ENCODE assay signal across 14 cellular contexts in the genomic region with DNA sequence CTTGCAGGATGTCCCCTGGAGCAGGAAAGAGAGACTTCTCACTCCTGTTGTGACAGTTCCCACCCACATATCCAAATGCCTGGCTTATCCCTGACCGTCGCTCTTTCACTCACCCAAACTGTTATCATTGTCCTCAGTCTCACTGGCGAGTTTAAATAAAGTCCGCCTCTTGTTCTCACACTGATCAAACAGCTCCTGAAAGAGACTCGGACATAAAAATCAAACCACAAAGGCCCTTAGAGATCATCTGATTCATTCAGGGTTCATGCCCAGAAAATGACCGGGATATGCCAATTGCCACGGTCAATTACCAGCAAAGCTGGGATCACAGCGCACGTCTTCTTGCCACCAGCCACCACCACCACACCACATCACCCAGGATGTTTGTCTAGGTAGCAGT. TPM values are rescaled to one million over a fixed set of nuclear protein-coding genes. Genes with fewer than 3 reads are reported as not detected.
DNase-seq lines count a peak whose midpoint lies in the region; ATAC-seq and TF ChIP-seq lines count a peak whose summit lies in the region.
"Had no signal": no experiment of that assay in that cellular context is flagged by ENCODE, and none has a peak within 500 bp of the region (broad histone marks: within the 10 kb centered on the region; RNA-seq: fewer than 3 reads in every experiment).

No MANE protein-coding gene starts in this region.

- no peak for ATAC-seq in activated CD4-positive, alpha-beta T cell treated with anti-CD3 and anti-CD28 coated beads for 36 hours
- no peak for ATAC-seq in stimulated activated effector memory CD8-positive, alpha-beta T cell treated with anti-CD3 and anti-CD28 coated beads, Interleukin-12 subunit alpha, Interleukin-12 subunit beta, amount 100 ng/mL, for 72 hours

- H3K4me1 Mint-ChIP-seq in activated CD4-positive, alpha-beta T cell treated with anti-CD3 and anti-CD28 coated beads for 36 hours, result peaks cover 58% of the 10 kb centered on the region
- peaks cover 45% of the 10 kb centered on the region for H3K4me1 Mint-ChIP-seq in stimulated activated effector memory CD8-positive, alpha-beta T cell treated with anti-CD3 and anti-CD28 coated beads, Interleukin-12 subunit alpha, Interleukin-12 subunit beta, amount 100 ng/mL, for 72 hours
- no peaks in the 10 kb centered on the region for H3K4me1 Mint-ChIP-seq in progenitor cell of endocrine pancreas (ENCODE audit: low read depth)

- H3K9me3 Mint-ChIP-seq in activated CD4-positive, alpha-beta T cell treated with anti-CD3 and anti-CD28 coated beads for 36 hours (ENCODE audit: low read depth), result no peaks in the 10 kb centered on the region
- H3K9me3 Mint-ChIP-seq in stimulated activated effector memory CD8-positive, alpha-beta T cell treated with anti-CD3 and anti-CD28 coated beads, Interleukin-12 subunit alpha, Interleukin-12 subunit beta, amount 100 ng/mL, for 72 hours, result no peaks in the 10 kb centered on the region
- no peaks in the 10 kb centered on the region for H3K9me3 Mint-ChIP-seq in progenitor cell of endocrine pancreas (ENCODE audit: low read depth)

- H3K27me3 Mint-ChIP-seq in activated CD4-positive, alpha-beta T cell treated with anti-CD3 and anti-CD28 coated beads for 36 hours, result no peaks in the 10 kb centered on the region
- H3K27me3 Mint-ChIP-seq in progenitor cell of endocrine pancreas, result no peaks in the 10 kb centered on the region

- intact Hi-C loops in activated CD4-positive, alpha-beta T cell treated with anti-CD3 and anti-CD28 coated beads for 36 hours (cut with DNase I, micrococcal nuclease), result loop anchor here in 1 of 2 experiments (2.0 kb wide), 1 partner anchor 171 kb away; no protein-coding TSS in a partner anchor

- H3K36me3 Mint-ChIP-seq in activated CD4-positive, alpha-beta T cell treated with anti-CD3 and anti-CD28 coated beads for 36 hours (ENCODE audit: low read depth), result peaks cover 62% of the 10 kb centered on the region
- peaks cover 100% of the 10 kb centered on the region for H3K36me3 Mint-ChIP-seq in stimulated activated effector memory CD8-positive, alpha-beta T cell treated with anti-CD3 and anti-CD28 coated beads, Interleukin-12 subunit alpha, Interleukin-12 subunit beta, amount 100 ng/mL, for 72 hours
- peaks cover 15% of the 10 kb centered on the region for H3K36me3 Mint-ChIP-seq in progenitor cell of endocrine pancreas (ENCODE audit: insufficient read depth)

- DNase-seq in activated CD4-positive, alpha-beta T cell treated with anti-CD3 and anti-CD28 coated beads for 36 hours, result no peak
- no peak for DNase-seq in activated CD4-positive, alpha-beta T cell treated with anti-CD3 and anti-CD28 coated beads for 48 hours
- DNase-seq in RWPE1 (ENCODE audit: low spot score) (no peak), epidermal melanocyte (ENCODE audit: insufficient read length, low spot score) (peak; percentile 56), NCI-H446 (lab: John Stamatoyannopoulos, UW) (no peak), progenitor cell of endocrine pancreas (ENCODE audit: low spot score, unreplicated experiment) (no peak), NCI-H345 treated with DMSO at 0.1 percent for 48 hours (lab: John Stamatoyannopoulos, UW; ENCODE audit: unreplicated experiment) (no peak)
- no peak for DNase-seq in stimulated activated effector memory CD8-positive, alpha-beta T cell treated with anti-CD3 and anti-CD28 coated beads, Interleukin-12 subunit alpha, Interleukin-12 subunit beta, amount 100 ng/mL, for 72 hours (ENCODE audit: low spot score in 2 of 2)
- DNase-seq: 8988T; brain microvascular endothelial cell; mammary epithelial cell; NCI-H774; stimulated activated CD4-positive, alpha-beta T cell treated with anti-CD3 and anti-CD28 coated beads, Interleukin-12 subunit alpha, Interleukin-12 subunit beta, amount 100 ng/mL, for 4 hours; tibial artery had no signal

- TF ChIP-seq CTCF in RWPE1 (conservative IDR thresholded peaks at IDR 0.05; ENCODE audit: low read depth) (no peak), progenitor cell of endocrine pancreas (IDR thresholded peaks at IDR 0.05; ENCODE audit: unreplicated experiment) (no peak)

- peak overlapping the region; percentile 69 for H3K27ac Mint-ChIP-seq in activated CD4-positive, alpha-beta T cell treated with anti-CD3 and anti-CD28 coated beads for 36 hours
- peak overlapping the region; percentile 96 for H3K27ac Mint-ChIP-seq in stimulated activated effector memory CD8-positive, alpha-beta T cell treated with anti-CD3 and anti-CD28 coated beads, Interleukin-12 subunit alpha, Interleukin-12 subunit beta, amount 100 ng/mL, for 72 hours
- no peak overlapping the region for H3K27ac Mint-ChIP-seq in progenitor cell of endocrine pancreas

- peak overlapping the region; percentile 51 for H3K27ac ChIP-seq in RWPE1
- H3K27ac ChIP-seq: brain microvascular endothelial cell, tibial artery had no signal

- CTCF ChIA-PET in activated CD4-positive, alpha-beta T cell treated with anti-CD3 and anti-CD28 coated beads for 36 hours (lab: Charles Lee), result interaction anchor here (0.6 to 5.8 kb wide), 12 partner anchors 7 to 171 kb away, joined by 3 to 60 read pairs (median 6); a partner anchor contains a TSS
- CTCF ChIA-PET in RWPE1 (lab: Yijun Ruan, JAX), result interaction anchor here (0.5 to 2.6 kb wide), 3 partner anchors 8 to 29 kb away, joined by 3 to 15 read pairs (median 6); a partner anchor contains a TSS

- H3K4me3 Mint-ChIP-seq in activated CD4-positive, alpha-beta T cell treated with anti-CD3 and anti-CD28 coated beads for 36 hours, result no peak overlapping the region
- H3K4me3 Mint-ChIP-seq in stimulated activated effector memory CD8-positive, alpha-beta T cell treated with anti-CD3 and anti-CD28 coated beads, Interleukin-12 subunit alpha, Interleukin-12 subunit beta, amount 100 ng/mL, for 72 hours, result peak overlapping the region; percentile 70
- no peak overlapping the region for H3K4me3 Mint-ChIP-seq in progenitor cell of endocrine pancreas (ENCODE audit: low read depth)

- POLR2A ChIA-PET in activated CD4-positive, alpha-beta T cell treated with anti-CD3 and anti-CD28 coated beads for 36 hours (lab: Charles Lee), result interaction anchor here (1.2 to 3.4 kb wide), 2 partner anchors 8 to 20 kb away, joined by 6 to 14 read pairs; a partner anchor contains a TSS
- POLR2A ChIA-PET in RWPE1 (lab: Yijun Ruan, JAX; ENCODE audit: low non-redundant PET), result no interaction called here

RNA-seq across cellular contexts. Expression of a gene that starts 19.9 kb away (rescaled TPM):
- 10 to 100 TPM; 72.9 to 76.7 TPM for total RNA-seq in activated CD4-positive, alpha-beta T cell treated with anti-CD3 and anti-CD28 coated beads for 36 hours
- 66.8 and 68.1 TPM in 2 replicates for total RNA-seq in progenitor cell of endocrine pancreas

RNA-seq across cellular contexts. Expression of a gene that starts 20.2 kb away (rescaled TPM):
- 10 to 100 TPM; 51.4 to 63.8 TPM for total RNA-seq in activated CD4-positive, alpha-beta T cell treated with anti-CD3 and anti-CD28 coated beads for 36 hours
- 55.2 and 59.2 TPM in 2 replicates for total RNA-seq in progenitor cell of endocrine pancreas

RNA-seq across cellular contexts. Expression of a gene that starts 29.5 kb away (rescaled TPM):
- total RNA-seq in activated CD4-positive, alpha-beta T cell treated with anti-CD3 and anti-CD28 coated beads for 36 hours, result 10 to 100 TPM; 39.0 to 39.1 TPM
- total RNA-seq in progenitor cell of endocrine pancreas, result 14.8 and 16.3 TPM in 2 replicates

RNA-seq across cellular contexts. Expression of a gene that starts 36.0 kb away (rescaled TPM):
- total RNA-seq in activated CD4-positive, alpha-beta T cell treated with anti-CD3 and anti-CD28 coated beads for 36 hours, result 100 to 1,000 TPM; 130 to 160 TPM
- total RNA-seq in progenitor cell of endocrine pancreas, result 83.8 and 86.9 TPM in 2 replicates

RNA-seq across cellular contexts. Expression of a gene that starts 47.7 kb away (rescaled TPM):
- total RNA-seq in activated CD4-positive, alpha-beta T cell treated with anti-CD3 and anti-CD28 coated beads for 36 hours, result 10 to 100 TPM; 67.8 to 79.7 TPM
- total RNA-seq in progenitor cell of endocrine pancreas, result 14.1 and 18.4 TPM in 2 replicates
